Comparison of ENCODE assay signal across 20 cellular contexts in the genomic region with DNA sequence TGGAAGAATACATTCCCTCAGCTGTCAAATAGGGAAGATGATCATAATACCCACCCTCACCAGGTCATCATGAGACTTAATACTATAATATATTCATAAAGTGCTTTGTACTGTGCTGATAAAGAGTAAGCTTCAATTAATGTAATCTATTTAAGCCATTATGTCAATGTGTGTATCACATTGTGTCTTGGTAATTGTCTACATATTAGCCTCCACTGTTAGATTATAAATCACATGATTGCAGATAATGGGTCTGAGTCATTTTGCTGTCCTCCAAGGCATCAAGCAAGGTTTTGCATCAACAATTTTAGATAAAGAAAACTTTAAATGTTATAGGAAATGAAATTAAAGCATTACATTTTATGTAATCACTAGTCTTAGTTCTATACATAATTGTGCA.
"Had no signal": no experiment of that assay in that cellular context is flagged by ENCODE, and none has a peak within 500 bp of the region (broad histone marks: within the 10 kb centered on the region; RNA-seq: fewer than 3 reads in every experiment).

No MANE protein-coding gene starts in this region.

- H3K27me3 ChIP-seq: heart right ventricle, transverse colon, uterus had no signal

- H3K4me1 Mint-ChIP-seq: memory B cell, WTC11 had no signal

- H3K27me3 Mint-ChIP-seq: memory B cell had no signal

- H3K4me1 ChIP-seq: parathyroid adenoma had no signal

- H3K9me3 Mint-ChIP-seq: activated naive CD4-positive, alpha-beta T cell treated with anti-CD3 and anti-CD28 coated beads, Interleukin-2, amount 50 U/mL, for 72 hours; activated T-cell treated with anti-CD3 and anti-CD28 coated beads, Interleukin-2, amount 50 U/mL, for 72 hours; memory B cell; stimulated activated effector memory CD8-positive, alpha-beta T cell treated with anti-CD3 and anti-CD28 coated beads, Interleukin-12 subunit alpha, Interleukin-12 subunit beta, amount 100 ng/mL, for 72 hours; WTC11 had no signal

- H2AFZ ChIP-seq: parathyroid adenoma had no signal

- H3K9me3 ChIP-seq: heart right ventricle, mucosa of descending colon, transverse colon, uterus had no signal

- ATAC-seq: activated naive CD4-positive, alpha-beta T cell treated with anti-CD3 and anti-CD28 coated beads, Interleukin-2, amount 50 U/mL, for 72 hours; activated T-cell treated with anti-CD3 and anti-CD28 coated beads, Interleukin-2, amount 50 U/mL, for 72 hours; heart right ventricle; left cardiac atrium; mucosa of descending colon; right cardiac atrium; stimulated activated effector memory CD8-positive, alpha-beta T cell treated with anti-CD3 and anti-CD28 coated beads, Interleukin-12 subunit alpha, Interleukin-12 subunit beta, amount 100 ng/mL, for 72 hours; WTC11 had no signal

- H3K27ac ChIP-seq: coronary artery, heart right ventricle, parathyroid adenoma, transverse colon, uterus had no signal

- H3K4me3 Mint-ChIP-seq: activated T-cell treated with anti-CD3 and anti-CD28 coated beads, Interleukin-2, amount 50 U/mL, for 72 hours; memory B cell; stimulated activated effector memory CD8-positive, alpha-beta T cell treated with anti-CD3 and anti-CD28 coated beads, Interleukin-12 subunit alpha, Interleukin-12 subunit beta, amount 100 ng/mL, for 72 hours; WTC11 had no signal

- H3K9ac ChIP-seq: parathyroid adenoma had no signal

- H3K27ac Mint-ChIP-seq: activated T-cell treated with anti-CD3 and anti-CD28 coated beads, Interleukin-2, amount 50 U/mL, for 72 hours; memory B cell; stimulated activated effector memory CD8-positive, alpha-beta T cell treated with anti-CD3 and anti-CD28 coated beads, Interleukin-12 subunit alpha, Interleukin-12 subunit beta, amount 100 ng/mL, for 72 hours; WTC11 had no signal

- H3K79me2 ChIP-seq: parathyroid adenoma had no signal

- DNase-seq: activated CD8-positive, alpha-beta memory T cell treated with anti-CD3 and anti-CD28 coated beads, Interleukin-2, amount 50 U/mL, for 48 hours; activated gamma-delta T cell; activated T-cell treated with anti-CD3 and anti-CD28 coated beads, Interleukin-2, amount 50 U/mL, for 72 hours; cerebellar nuclear complex; heart right ventricle; islet precursor cell; left cardiac atrium; mucosa of descending colon; nucleus accumbens; right cardiac atrium; stimulated activated CD4-positive, alpha-beta T cell treated with anti-CD3 and anti-CD28 coated beads, Interleukin-2, amount 100 ng/mL, for 24 hours; T-helper 9 cell; transverse colon; uterus had no signal

- H3K4me3 ChIP-seq: coronary artery, heart right ventricle, mucosa of descending colon, transverse colon, uterus had no signal

- H3K36me3 ChIP-seq: uterus had no signal
